8 cellular contexts compared by ENCODE assay signal in genomic region chr4:2241003-2241402, GRCh38. TPM values are rescaled to one million over a fixed set of nuclear protein-coding genes. Genes with fewer than 3 reads are reported as not detected.
DNase-seq lines count a peak whose midpoint lies in the region; ATAC-seq and TF ChIP-seq lines count a peak whose summit lies in the region.

No MANE protein-coding gene starts in this region.

- peaks cover 29% of the 10 kb centered on the region for H3K36me3 Mint-ChIP-seq in activated CD4-positive, alpha-beta memory T cell treated with anti-CD3 and anti-CD28 coated beads for 36 hours

- H3K9ac ChIP-seq in iPS-15b (ENCODE audit: low read depth, low read length), result peak overlapping the region; percentile 39

- intact Hi-C loops in activated CD4-positive, alpha-beta memory T cell treated with anti-CD3 and anti-CD28 coated beads for 36 hours (cut with micrococcal nuclease), result loop anchor here (5.0 to 10.0 kb wide), 3 partner anchors 294 to 694 kb away; partner anchors contain the start of genes FAM193A and NSD2
- intact Hi-C loops in stomach (cut with DNase I; ENCODE audit: low total_unique reads), result loop anchor here (10.0 kb wide), 1 partner anchor 174 kb away; the partner anchor contains the start of genes CFAP99 and ZFYVE28
- intact Hi-C loops in head of caudate nucleus (cut with DNase I), result no loop called here

- peak overlapping the region in 4 of 5 donors; percentile 83 to 89 (median 87) for H3K27ac ChIP-seq in stomach

- no peaks in the 10 kb centered on the region for H3K36me3 ChIP-seq in iPS-15b (ENCODE audit: control insufficient read depth, insufficient read depth, low read length)
- H3K36me3 ChIP-seq in stomach, result peaks cover 0 to 17% (median 13%) of the 10 kb centered on the region in 4 donors

- no peak for TF ChIP-seq EP300 in stomach (IDR thresholded peaks at IDR 0.05)

- CTCF ChIA-PET in activated CD4-positive, alpha-beta memory T cell treated with anti-CD3 and anti-CD28 coated beads for 36 hours (lab: Charles Lee), result interaction anchor here (0.7 to 3.5 kb wide), 9 partner anchors 11 to 511 kb away, joined by 3 to 23 read pairs (median 4); partner anchors contain the start of genes CFAP99, MXD4, RNF4 and ZFYVE28

- H3K4me1 Mint-ChIP-seq in activated CD4-positive, alpha-beta memory T cell treated with anti-CD3 and anti-CD28 coated beads for 36 hours (ENCODE audit: low read depth), result peaks cover 54% of the 10 kb centered on the region

- 3 to 4% (median 3%) methylated on average over 7 of the region's 7 CpGs for WGBS in stomach, 5 donors

- TF ChIP-seq POLR2A in stomach (IDR thresholded peaks at IDR 0.05), result no peak

- no peaks in the 10 kb centered on the region for H3K9me3 ChIP-seq in iPS-15b (ENCODE audit: control insufficient read depth, insufficient read depth, low read length)
- no peaks in the 10 kb centered on the region for H3K9me3 ChIP-seq in stomach

- TF ChIP-seq CTCF in stomach (IDR thresholded peaks at IDR 0.05), result no peak

- H3K27me3 Mint-ChIP-seq in activated CD4-positive, alpha-beta memory T cell treated with anti-CD3 and anti-CD28 coated beads for 36 hours, result no peaks in the 10 kb centered on the region

- peak overlapping the region; percentile 89 for H3K27ac Mint-ChIP-seq in activated CD4-positive, alpha-beta memory T cell treated with anti-CD3 and anti-CD28 coated beads for 36 hours

- DNase-seq in DMS53 (lab: John Stamatoyannopoulos, UW) (peak; percentile 48), DMS53 treated with DMSO at 0.1 percent for 48 hours (lab: John Stamatoyannopoulos, UW; ENCODE audit: unreplicated experiment) (no peak), stomach (no peak), SHP77 (lab: John Stamatoyannopoulos, UW) (no peak), head of caudate nucleus (no peak)
- DNase-seq in activated CD4-positive, alpha-beta memory T cell treated with anti-CD3 and anti-CD28 coated beads for 36 hours, result no peak

- peak overlapping the region; percentile 97 for H3K4me3 Mint-ChIP-seq in activated CD4-positive, alpha-beta memory T cell treated with anti-CD3 and anti-CD28 coated beads for 36 hours

- POLR2A ChIA-PET in activated CD4-positive, alpha-beta memory T cell treated with anti-CD3 and anti-CD28 coated beads for 36 hours (lab: Charles Lee), result interaction anchor here (0.9 to 2.5 kb wide), 6 partner anchors 21 to 227 kb away, joined by 3 to 11 read pairs (median 8); partner anchors contain the start of genes CFAP99, MXD4, RNF4 and ZFYVE28

- H3K27me3 ChIP-seq in iPS-15b (ENCODE audit: control insufficient read depth, insufficient read depth, low read length) (no peaks in the 10 kb centered on the region), stomach (no peaks in the 10 kb centered on the region)

- ATAC-seq in GM21367 (IDR thresholded peaks at IDR 0.05; ENCODE audit: unreplicated experiment), result no peak

- H3K4me3 ChIP-seq in iPS-15b (ENCODE audit: low read depth, low read length) (peak overlapping the region; percentile 89), stomach (peak overlapping the region; percentile 69 to 97 (median 93))

- H3K4me1 ChIP-seq in iPS-15b (ENCODE audit: control insufficient read depth, insufficient read depth, low read length), result peaks cover 6% of the 10 kb centered on the region
- peaks cover 14 to 85% (median 52%) of the 10 kb centered on the region in 4 donors for H3K4me1 ChIP-seq in stomach

- no peaks in the 10 kb centered on the region for H3K9me3 Mint-ChIP-seq in activated CD4-positive, alpha-beta memory T cell treated with anti-CD3 and anti-CD28 coated beads for 36 hours

RNA-seq across cellular contexts. Expression of gene HAUS3, which starts 0.9 kb away (rescaled TPM):
- 10 to 100 TPM; 20.2 to 20.3 TPM for total RNA-seq in activated CD4-positive, alpha-beta memory T cell treated with anti-CD3 and anti-CD28 coated beads for 36 hours
- total RNA-seq in stomach, result 10 to 100 TPM in 4 of 5 donors, 1 to 10 TPM in 1; 7.6 to 37.4 (median 17.5) TPM
- polyA plus RNA-seq in stomach, result 1 to 10 TPM; 5.5 to 7.4 (median 6.8) TPM

RNA-seq across cellular contexts. Expression of gene POLN, which starts 0.9 kb away (rescaled TPM):
- 1 to 10 TPM; 2.7 to 4.0 TPM for total RNA-seq in activated CD4-positive, alpha-beta memory T cell treated with anti-CD3 and anti-CD28 coated beads for 36 hours
- 1 to 10 TPM in 2 of 5 donors, under 1 TPM in 1, not detected in 2; 0.29 to 5.1 (median 1.4) TPM for total RNA-seq in stomach
- polyA plus RNA-seq in stomach, result 1 to 10 TPM in 2 of 3 donors, under 1 TPM in 1; 0.90 to 1.7 (median 1.3) TPM

RNA-seq across cellular contexts. Expression of gene MXD4, which starts 20.9 kb away (rescaled TPM):
- total RNA-seq in activated CD4-positive, alpha-beta memory T cell treated with anti-CD3 and anti-CD28 coated beads for 36 hours, result 1 to 10 TPM; 3.6 to 4.9 TPM
- 100 to 1,000 TPM in 1 of 5 donors, 10 to 100 TPM in 4; 22.8 to 114 (median 48.7) TPM for total RNA-seq in stomach
- polyA plus RNA-seq in stomach, result 10 to 100 TPM; 19.1 to 49.4 (median 30.1) TPM

Comparison
In these comparisons a context has a peak if more than half of its experiments do, and no peak if none do; other contexts are left out.
1. RNA of gene MXD4, which starts 20.9 kb away (total RNA-seq): 22.8 to 114 TPM in stomach; 3.6 to 4.9 TPM in activated CD4-positive, alpha-beta memory T cell treated with anti-CD3 and anti-CD28 coated beads for 36 hours; every median in the first group is over 4 times any median in the second.